Comparison of ENCODE assay signal across 3 cellular contexts in the genomic region with DNA sequence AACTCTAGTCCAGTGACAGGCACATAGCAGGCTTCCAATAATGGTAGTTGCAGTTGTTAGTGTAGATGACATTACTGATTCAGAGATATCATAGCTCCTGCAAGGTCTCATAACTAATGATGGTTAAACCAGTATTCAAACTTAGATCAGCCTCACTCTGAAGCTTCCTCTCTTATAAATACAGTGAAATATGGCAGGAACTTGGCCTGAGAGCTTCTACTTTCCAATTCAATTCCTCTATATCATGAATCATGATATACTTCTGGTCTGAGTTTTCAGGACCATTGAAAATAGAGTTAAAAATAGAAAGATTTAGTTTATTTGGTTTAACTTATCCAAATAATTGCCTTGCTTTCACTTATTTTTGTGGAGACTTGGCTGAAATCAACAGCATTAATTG.
TF ChIP-seq lines count a peak whose summit lies in the region.

No MANE protein-coding gene starts in this region.

TF ChIP-seq in liver, 16 proteins besides CTCF, POLR2A, EP300 and RAD21 (continued from another document):
- TF ChIP-seq GABPA (IDR thresholded peaks at IDR 0.05 in 1 of 2, conservative IDR thresholded peaks at IDR 0.05 in 1 of 2): no peak

TF ChIP-seq in HepG2, 621 proteins besides CTCF, POLR2A, EP300 and RAD21 (continued from another document):
- no peak for TF ChIP-seq ZNF30 (CRISPR knock-in tag; IDR thresholded peaks at IDR 0.05)

TF ChIP-seq in SK-N-SH, 30 proteins besides CTCF, POLR2A, EP300 and RAD21 (continued from another document):
- TF ChIP-seq, protein P1, sequence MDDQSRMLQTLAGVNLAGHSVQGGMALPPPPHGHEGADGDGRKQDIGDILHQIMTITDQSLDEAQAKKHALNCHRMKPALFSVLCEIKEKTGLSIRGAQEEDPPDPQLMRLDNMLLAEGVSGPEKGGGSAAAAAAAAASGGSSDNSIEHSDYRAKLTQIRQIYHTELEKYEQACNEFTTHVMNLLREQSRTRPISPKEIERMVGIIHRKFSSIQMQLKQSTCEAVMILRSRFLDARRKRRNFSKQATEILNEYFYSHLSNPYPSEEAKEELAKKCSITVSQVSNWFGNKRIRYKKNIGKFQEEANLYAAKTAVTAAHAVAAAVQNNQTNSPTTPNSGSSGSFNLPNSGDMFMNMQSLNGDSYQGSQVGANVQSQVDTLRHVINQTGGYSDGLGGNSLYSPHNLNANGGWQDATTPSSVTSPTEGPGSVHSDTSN (IDR thresholded peaks at IDR 0.05): no peak
- no peak for TF ChIP-seq YY1 (IDR thresholded peaks at IDR 0.05; ENCODE audit: low read depth)
- TF ChIP-seq POLR2AphosphoS5 (IDR thresholded peaks at IDR 0.05; ENCODE audit: low read depth, low read length): no peak
- no peak for TF ChIP-seq FOXM1 (IDR thresholded peaks at IDR 0.05; ENCODE audit: low read depth)
- TF ChIP-seq EZH2phosphoT487 (IDR thresholded peaks at IDR 0.05; ENCODE audit: borderline replicate concordance, low read depth): no peak
- TF ChIP-seq USF1 (IDR thresholded peaks at IDR 0.05; ENCODE audit: borderline replicate concordance, low read depth): no peak
- TF ChIP-seq FOSL2 (IDR thresholded peaks at IDR 0.05; ENCODE audit: borderline replicate concordance, low read depth): no peak
- TF ChIP-seq, protein P2, sequence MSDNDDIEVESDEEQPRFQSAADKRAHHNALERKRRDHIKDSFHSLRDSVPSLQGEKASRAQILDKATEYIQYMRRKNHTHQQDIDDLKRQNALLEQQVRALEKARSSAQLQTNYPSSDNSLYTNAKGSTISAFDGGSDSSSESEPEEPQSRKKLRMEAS (IDR thresholded peaks at IDR 0.05; ENCODE audit: low read depth): no peak
- TF ChIP-seq GABPA (IDR thresholded peaks at IDR 0.05; ENCODE audit: low read depth): no peak
- no peak for TF ChIP-seq CHD2 (IDR thresholded peaks at IDR 0.05; ENCODE audit: low read length, partially characterized antibody)
- TF ChIP-seq MXI1 (IDR thresholded peaks at IDR 0.05; ENCODE audit: low read depth, low read length): no peak
- no peak for TF ChIP-seq JUND (IDR thresholded peaks at IDR 0.05)
